ENCODE assay signal across 8 cellular contexts in genomic region chr4:973431-974397, GRCh38. TPM values are rescaled to one million over a fixed set of nuclear protein-coding genes. Genes with fewer than 3 reads are reported as not detected.
DNase-seq lines count a peak whose midpoint lies in the region; ATAC-seq, FAIRE-seq and TF ChIP-seq lines count a peak whose summit lies in the region.

Gene DGKQ (minus strand): TSS chr4:973569. CDS start chr4:973482, 87 bp downstream.

- no peak for FAIRE-seq in RCC 7860 (lab: Jason Lieb, UNC)

- H3K27ac Mint-ChIP-seq in natural killer cell treated with Interleukin-12 subunit alpha and Interleukin-12 subunit beta and Interleukin-15 and Interleukin-18, amount 100 ng/mL, for 72 hours: no peak within 1 kb of the TSS
- no peak within 1 kb of the TSS for H3K27ac Mint-ChIP-seq in stimulated activated naive B cell treated with anti-CD40 and anti-IgM and Interleukin-4, amounts not matched to agents 10 μg/mL and 1 μg/mL and 100 μg/mL, for 72 hours

- peak; percentile 100 for DNase-seq in AG08396 (ENCODE audit: low spot score)
- DNase-seq in GM19238 (ENCODE audit: insufficient read length, low spot score): peak; percentile 99
- peak; percentile 66 for DNase-seq in RCC 7860 (ENCODE audit: low spot score)
- DNase-seq in activated T-helper 1 cell treated with anti-CD3 and anti-CD28 coated beads, Interleukin-2, amount 50 U/mL, for 16 hours (ENCODE audit: low read depth in 1 of 2, low spot score in 1 of 2): peak; percentile 78 to 88
- peak; percentile 84 for DNase-seq in fibroblast of pulmonary artery (ENCODE audit: low read depth)
- DNase-seq in natural killer cell treated with Interleukin-12 subunit alpha and Interleukin-12 subunit beta and Interleukin-15 and Interleukin-18, amount 100 ng/mL, for 72 hours (ENCODE audit: low spot score): peak; percentile 90
- DNase-seq in stimulated activated naive B cell treated with anti-CD40 and anti-IgM and Interleukin-4, amounts not matched to agents 10 μg/mL and 1 μg/mL and 100 μg/mL, for 72 hours: peak; percentile 78

- peaks cover 9 to 16% of the 10 kb centered on the region in 2 donors for H3K4me1 Mint-ChIP-seq in natural killer cell treated with Interleukin-12 subunit alpha and Interleukin-12 subunit beta and Interleukin-15 and Interleukin-18, amount 100 ng/mL, for 72 hours (ENCODE audit: low read depth in 2 of 2)
- H3K4me1 Mint-ChIP-seq in stimulated activated naive B cell treated with anti-CD40 and anti-IgM and Interleukin-4, amounts not matched to agents 10 μg/mL and 1 μg/mL and 100 μg/mL, for 72 hours: peaks cover 9 to 28% of the 10 kb centered on the region in 2 donors

- H3K4me3 ChIP-seq in fibroblast of pulmonary artery (replicated peaks; ENCODE audit: low read depth, low read length): peak within 1 kb of the TSS; percentile 64

- peak within 1 kb of the TSS; percentile 38 for H3K4me3 Mint-ChIP-seq in natural killer cell treated with Interleukin-12 subunit alpha and Interleukin-12 subunit beta and Interleukin-15 and Interleukin-18, amount 100 ng/mL, for 72 hours
- H3K4me3 Mint-ChIP-seq in stimulated activated naive B cell treated with anti-CD40 and anti-IgM and Interleukin-4, amounts not matched to agents 10 μg/mL and 1 μg/mL and 100 μg/mL, for 72 hours: peak within 1 kb of the TSS; percentile 69 to 83

- H3K36me3 Mint-ChIP-seq in natural killer cell treated with Interleukin-12 subunit alpha and Interleukin-12 subunit beta and Interleukin-15 and Interleukin-18, amount 100 ng/mL, for 72 hours: no peaks in the 10 kb centered on the region
- peaks cover 0 to 6% of the 10 kb centered on the region in 2 donors for H3K36me3 Mint-ChIP-seq in stimulated activated naive B cell treated with anti-CD40 and anti-IgM and Interleukin-4, amounts not matched to agents 10 μg/mL and 1 μg/mL and 100 μg/mL, for 72 hours

- H3K9me3 Mint-ChIP-seq in natural killer cell treated with Interleukin-12 subunit alpha and Interleukin-12 subunit beta and Interleukin-15 and Interleukin-18, amount 100 ng/mL, for 72 hours: no peaks in the 10 kb centered on the region
- no peaks in the 10 kb centered on the region for H3K9me3 Mint-ChIP-seq in stimulated activated naive B cell treated with anti-CD40 and anti-IgM and Interleukin-4, amounts not matched to agents 10 μg/mL and 1 μg/mL and 100 μg/mL, for 72 hours

- ATAC-seq in HG03439 (IDR thresholded peaks at IDR 0.05; ENCODE audit: unreplicated experiment): peak; percentile 51
- peak; percentile 92 to 95 for ATAC-seq in natural killer cell treated with Interleukin-12 subunit alpha and Interleukin-12 subunit beta and Interleukin-15 and Interleukin-18, amount 100 ng/mL, for 72 hours
- peak; percentile 87 to 92 for ATAC-seq in stimulated activated naive B cell treated with anti-CD40 and anti-IgM and Interleukin-4, amounts not matched to agents 10 μg/mL and 1 μg/mL and 100 μg/mL, for 72 hours (replicated peaks)

- H3K27me3 Mint-ChIP-seq in natural killer cell treated with Interleukin-12 subunit alpha and Interleukin-12 subunit beta and Interleukin-15 and Interleukin-18, amount 100 ng/mL, for 72 hours: no peaks in the 10 kb centered on the region
- H3K27me3 Mint-ChIP-seq in stimulated activated naive B cell treated with anti-CD40 and anti-IgM and Interleukin-4, amounts not matched to agents 10 μg/mL and 1 μg/mL and 100 μg/mL, for 72 hours: no peaks in the 10 kb centered on the region

- no peak for TF ChIP-seq CTCF in fibroblast of pulmonary artery (IDR thresholded peaks at IDR 0.05; ENCODE audit: low read length, missing control alignments)

RNA-seq across cellular contexts. Expression of gene DGKQ, which starts in this region (rescaled TPM):
- total RNA-seq in natural killer cell treated with Interleukin-12 subunit alpha and Interleukin-12 subunit beta and Interleukin-15 and Interleukin-18, amount 100 ng/mL, for 72 hours: 10 to 100 TPM; 15.4 to 19.6 TPM

Comparison
In these comparisons a context has a peak if more than half of its experiments do, and no peak if none do; other contexts are left out.
1. Peak in every context shown above with its lines: DNase-seq, ATAC-seq and H3K4me3 ChIP-seq.